In genomic region chr7:38327597-38327996, GRCh38 we compare ENCODE assay signal across 29 cellular contexts.
DNase-seq lines count a peak whose midpoint lies in the region; ATAC-seq lines count a peak whose summit lies in the region.
"Had no signal": no experiment of that assay in that cellular context is flagged by ENCODE, and none has a peak within 500 bp of the region (broad histone marks: within the 10 kb centered on the region; RNA-seq: fewer than 3 reads in every experiment).

No MANE protein-coding gene starts in this region.

- H3K4me3 Mint-ChIP-seq in activated naive CD8-positive, alpha-beta T cell treated with anti-CD3 and anti-CD28 coated beads, Interleukin-2, amount 50 U/mL, for 24 hours = no peak overlapping the region
- H3K4me3 Mint-ChIP-seq in naive thymus-derived CD4-positive, alpha-beta T cell = peak overlapping the region in 4 of 10 donors; percentile 21 to 49 (median 31)
- H3K4me3 Mint-ChIP-seq: activated CD4-positive, alpha-beta T cell treated with anti-CD3 and anti-CD28 coated beads, Interleukin-2, amount 10 ng/mL, durations not matched to agents 7 days and 5 days; endodermal cell; nephron progenitor cell; T-helper 1 cell treated with Interleukin-12 subunit alpha and Interleukin-12 subunit beta and Interleukin-4 antibody, amounts not matched to agents 30 μg/mL and 1 μg/mL, for 36 hours had no signal

- CTCF ChIA-PET in naive thymus-derived CD4-positive, alpha-beta T cell (lab: Charles Lee) = interaction anchor here (0.8 kb wide), 1 partner anchor 112 kb away, joined by 3 read pairs; no protein-coding TSS in a partner anchor

- H3K36me3 Mint-ChIP-seq in activated naive CD8-positive, alpha-beta T cell treated with anti-CD3 and anti-CD28 coated beads, Interleukin-2, amount 50 U/mL, for 24 hours (ENCODE audit: low read depth) = no peaks in the 10 kb centered on the region
- H3K36me3 Mint-ChIP-seq in naive thymus-derived CD4-positive, alpha-beta T cell = no peaks in the 10 kb centered on the region

- H3K9me3 Mint-ChIP-seq in activated naive CD8-positive, alpha-beta T cell treated with anti-CD3 and anti-CD28 coated beads, Interleukin-2, amount 50 U/mL, for 24 hours = no peaks in the 10 kb centered on the region
- H3K9me3 Mint-ChIP-seq in naive thymus-derived CD4-positive, alpha-beta T cell = peaks cover 0 to 2% (median 0%) of the 10 kb centered on the region in 11 donors
- H3K9me3 Mint-ChIP-seq: activated CD4-positive, alpha-beta T cell treated with anti-CD3 and anti-CD28 coated beads, Interleukin-2, amount 10 ng/mL, durations not matched to agents 7 days and 5 days; endodermal cell; nephron progenitor cell; T-helper 1 cell treated with Interleukin-12 subunit alpha and Interleukin-12 subunit beta and Interleukin-4 antibody, amounts not matched to agents 30 μg/mL and 1 μg/mL, for 36 hours had no signal

- no peaks in the 10 kb centered on the region for H3K27me3 ChIP-seq in BLaER1
- H3K27me3 ChIP-seq in naive thymus-derived CD4-positive, alpha-beta T cell (ENCODE audit: control insufficient read depth in 2 of 2, insufficient read depth in 2 of 2, low read length in 2 of 2) = no peaks in the 10 kb centered on the region
- H3K27me3 ChIP-seq: breast epithelium, pancreas had no signal

- intact Hi-C loops in naive thymus-derived CD4-positive, alpha-beta T cell (cut with micrococcal nuclease) = no loop called here

- POLR2A ChIA-PET in naive thymus-derived CD4-positive, alpha-beta T cell (lab: Charles Lee) = interaction anchor here (1.2 kb wide), 1 partner anchor 9 kb away, joined by 7 read pairs; no protein-coding TSS in a partner anchor

- no peak overlapping the region for H3K9ac ChIP-seq in BLaER1

- H3K36me3 ChIP-seq in BLaER1 = no peaks in the 10 kb centered on the region
- no peaks in the 10 kb centered on the region for H3K36me3 ChIP-seq in naive thymus-derived CD4-positive, alpha-beta T cell (ENCODE audit: control insufficient read depth in 2 of 3, insufficient read depth in 3 of 3, low read length in 3 of 3)
- H3K36me3 ChIP-seq: breast epithelium, esophagus squamous epithelium, pancreas, SJSA1 had no signal

- H3K4me3 ChIP-seq in BLaER1 = no peak overlapping the region
- H3K4me3 ChIP-seq in naive thymus-derived CD4-positive, alpha-beta T cell (ENCODE audit: low read length) = no peak overlapping the region
- H3K4me3 ChIP-seq: breast epithelium, coronary artery, esophagus squamous epithelium, pancreas, SJSA1 had no signal

- H3K4me1 ChIP-seq in BLaER1 = peaks cover 21% of the 10 kb centered on the region
- H3K4me1 ChIP-seq in naive thymus-derived CD4-positive, alpha-beta T cell (ENCODE audit: control insufficient read depth in 2 of 2, insufficient read depth in 2 of 2, low read length in 2 of 2) = peaks cover 13% of the 10 kb centered on the region in 2 donors
- H3K4me1 ChIP-seq: breast epithelium, esophagus squamous epithelium, pancreas, SJSA1 had no signal

- no peaks in the 10 kb centered on the region for H4K20me1 ChIP-seq in BLaER1

- no peak overlapping the region for H3K27ac ChIP-seq in BLaER1
- peak overlapping the region; percentile 21 for H3K27ac ChIP-seq in naive thymus-derived CD4-positive, alpha-beta T cell (ENCODE audit: low read depth, low read length)
- H3K27ac ChIP-seq: breast epithelium, coronary artery, esophagus squamous epithelium, pancreas, SJSA1, VCaP had no signal

- H3K4me2 ChIP-seq in BLaER1 = peak overlapping the region; percentile 47

- peak overlapping the region; percentile 37 for H3K27ac Mint-ChIP-seq in activated naive CD8-positive, alpha-beta T cell treated with anti-CD3 and anti-CD28 coated beads, Interleukin-2, amount 50 U/mL, for 24 hours
- H3K27ac Mint-ChIP-seq in naive thymus-derived CD4-positive, alpha-beta T cell = peak overlapping the region in 5 of 9 donors; percentile 14 to 65 (median 50)
- H3K27ac Mint-ChIP-seq: activated CD4-positive, alpha-beta T cell treated with anti-CD3 and anti-CD28 coated beads, Interleukin-2, amount 10 ng/mL, durations not matched to agents 7 days and 5 days; endodermal cell; nephron progenitor cell; T-helper 1 cell treated with Interleukin-12 subunit alpha and Interleukin-12 subunit beta and Interleukin-4 antibody, amounts not matched to agents 30 μg/mL and 1 μg/mL, for 36 hours had no signal

- ATAC-seq in activated naive CD8-positive, alpha-beta T cell treated with anti-CD3 and anti-CD28 coated beads, Interleukin-2, amount 50 U/mL, for 24 hours = no peak
- ATAC-seq in naive thymus-derived CD4-positive, alpha-beta T cell = no peak
- ATAC-seq in GM21786 (IDR thresholded peaks at IDR 0.05; ENCODE audit: unreplicated experiment) (no peak), HG02981 (IDR thresholded peaks at IDR 0.05; ENCODE audit: unreplicated experiment) (no peak)
- ATAC-seq: pancreas, right cardiac atrium had no signal

- no peaks in the 10 kb centered on the region for H3K9me3 ChIP-seq in BLaER1
- no peaks in the 10 kb centered on the region for H3K9me3 ChIP-seq in naive thymus-derived CD4-positive, alpha-beta T cell (ENCODE audit: control insufficient read depth in 2 of 3, low read length in 3 of 3)
- H3K9me3 ChIP-seq: breast epithelium, esophagus squamous epithelium, pancreas, SJSA1 had no signal

- H3K4me1 Mint-ChIP-seq in activated naive CD8-positive, alpha-beta T cell treated with anti-CD3 and anti-CD28 coated beads, Interleukin-2, amount 50 U/mL, for 24 hours = peaks cover 40% of the 10 kb centered on the region
- H3K4me1 Mint-ChIP-seq in naive thymus-derived CD4-positive, alpha-beta T cell = peaks cover 0 to 52% (median 35%) of the 10 kb centered on the region in 7 donors

- no peaks in the 10 kb centered on the region for H3K27me3 Mint-ChIP-seq in activated naive CD8-positive, alpha-beta T cell treated with anti-CD3 and anti-CD28 coated beads, Interleukin-2, amount 50 U/mL, for 24 hours
- no peaks in the 10 kb centered on the region for H3K27me3 Mint-ChIP-seq in naive thymus-derived CD4-positive, alpha-beta T cell
- H3K27me3 Mint-ChIP-seq: activated CD4-positive, alpha-beta T cell treated with anti-CD3 and anti-CD28 coated beads, Interleukin-2, amount 10 ng/mL, durations not matched to agents 7 days and 5 days had no signal

- DNase-seq in GM03348 (ENCODE audit: low spot score) (peak; percentile 35), SKM-1 (lab: John Stamatoyannopoulos, UW; ENCODE audit: unreplicated experiment) (no peak)
- DNase-seq in activated naive CD8-positive, alpha-beta T cell treated with anti-CD3 and anti-CD28 coated beads, Interleukin-2, amount 50 U/mL, for 24 hours = no peak
- no peak for DNase-seq in naive thymus-derived CD4-positive, alpha-beta T cell
- DNase-seq: activated CD4-positive, alpha-beta T cell treated with anti-CD3 and anti-CD28 coated beads, Interleukin-2, amount 10 ng/mL, durations not matched to agents 7 days and 5 days; activated effector memory CD4-positive, alpha-beta T cell treated with Interleukin-2 at 50 U/mL for 16 hours; DMS53; endodermal cell; esophagus squamous epithelium; GF-D8; hippocampal formation; Kasumi-1; midbrain; NCI-H187; NCI-H526 treated with DMSO at 0.1 percent for 48 hours; nephron progenitor cell; pancreas; right cardiac atrium; stimulated activated CD4-positive, alpha-beta T cell treated with anti-CD3 and anti-CD28 coated beads, Interleukin-12 subunit alpha, Interleukin-12 subunit beta, amount 100 ng/mL, for 4 hours; stimulated activated CD4-positive, alpha-beta T cell treated with anti-CD3 and anti-CD28 coated beads, Interleukin-4, amount 100 ng/mL, for 4 hours; stimulated activated naive CD4-positive, alpha-beta T cell treated with Interleukin-2 at 50 U/mL for 16 hours had no signal
